In the genomic region with DNA sequence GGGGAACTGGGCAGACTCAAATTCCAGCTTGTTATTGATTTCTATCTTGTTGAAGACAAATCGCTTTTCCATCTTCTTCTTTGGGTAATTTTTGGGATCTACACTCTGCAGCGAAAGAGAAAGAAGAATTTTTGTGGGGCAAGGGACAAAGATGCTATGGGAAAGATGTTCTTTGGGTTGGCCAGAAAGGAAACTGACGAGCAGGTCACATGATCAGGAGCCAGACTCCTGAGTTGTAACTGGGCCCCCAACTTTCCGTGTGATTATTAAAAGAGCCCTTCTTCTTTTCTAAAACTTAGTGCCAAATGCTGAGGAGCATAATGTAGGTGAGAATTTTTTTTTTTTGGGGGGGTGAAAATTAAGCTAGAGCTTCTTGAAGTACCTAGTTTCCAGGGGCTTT, we compare ENCODE assay signal across 15 cellular contexts.
DNase-seq lines count a peak whose midpoint lies in the region; ATAC-seq and TF ChIP-seq lines count a peak whose summit lies in the region.
"Had no signal": no experiment of that assay in that cellular context is flagged by ENCODE, and none has a peak within 500 bp of the region (broad histone marks: within the 10 kb centered on the region; RNA-seq: fewer than 3 reads in every experiment).

No MANE protein-coding gene starts in this region.

- no peak for ATAC-seq in GM21447 (IDR thresholded peaks at IDR 0.05; ENCODE audit: unreplicated experiment)
- ATAC-seq: GM23338, HepG2 had no signal

- peaks cover 67% of the 10 kb centered on the region for H3K4me1 Mint-ChIP-seq in dendritic cell treated with granulocyte-macrophage colony-stimulating factor and Interleukin-4, amounts not matched to agents 40 ng/mL and 50 ng/mL, for 4 days (ENCODE audit: low read depth)
- H3K4me1 Mint-ChIP-seq: GM23338 had no signal

- H3K4me2 ChIP-seq in BLaER1 = peak overlapping the region; percentile 87
- H3K4me2 ChIP-seq: GM23338 had no signal

- H3K9me3 ChIP-seq in BLaER1 (peaks cover 61% of the 10 kb centered on the region), neutrophil (no peaks in the 10 kb centered on the region)
- H3K9me3 ChIP-seq: Caco-2 had no signal

- peaks cover 80% of the 10 kb centered on the region for H3K4me1 ChIP-seq in BLaER1
- peaks cover 45 to 48% of the 10 kb centered on the region in 2 experiments for H3K4me1 ChIP-seq in neutrophil (ENCODE audit: control insufficient read depth in 1 of 2, insufficient read depth in 1 of 2, low read depth in 1 of 2, low read length in 1 of 2)

- H3K27ac ChIP-seq in BLaER1 (peak overlapping the region; percentile 99), neutrophil (peak overlapping the region; percentile 53)
- H3K27ac ChIP-seq: C4-2B had no signal

- H3K27ac Mint-ChIP-seq in dendritic cell treated with granulocyte-macrophage colony-stimulating factor and Interleukin-4, amounts not matched to agents 40 ng/mL and 50 ng/mL, for 4 days = peak overlapping the region; percentile 45
- H3K27ac Mint-ChIP-seq: B cell; CD4-positive, alpha-beta T cell; GM23338; IgD-negative memory B cell had no signal

- no peaks in the 10 kb centered on the region for H3K9me3 Mint-ChIP-seq in dendritic cell treated with granulocyte-macrophage colony-stimulating factor and Interleukin-4, amounts not matched to agents 40 ng/mL and 50 ng/mL, for 4 days
- H3K9me3 Mint-ChIP-seq: CD4-positive, alpha-beta T cell had no signal

- DNase-seq in ELR (ENCODE audit: low read depth) (peak; percentile 51), NCI-H1105 (lab: John Stamatoyannopoulos, UW) (no peak)
- DNase-seq: Caco-2; CD4-positive, alpha-beta T cell; GDM1; HCEC 1CT had no signal

- no peak overlapping the region; the same call in 1 of the 2 replicates for H3K9ac ChIP-seq in BLaER1

- TF ChIP-seq CTCF in neutrophil (IDR thresholded peaks at IDR 0.05) = no peak

- H3K36me3 ChIP-seq in BLaER1 (peaks cover 49% of the 10 kb centered on the region), neutrophil (peaks cover 64% of the 10 kb centered on the region)

- H3K27me3 ChIP-seq in BLaER1 = no peaks in the 10 kb centered on the region
- no peaks in the 10 kb centered on the region for H3K27me3 ChIP-seq in neutrophil

- H3K4me3 ChIP-seq in BLaER1 (peak overlapping the region; percentile 43), neutrophil (ENCODE audit: low read depth in 1 of 2, low read length in 1 of 2) (no peak overlapping the region)
- H3K4me3 ChIP-seq: GM23338 had no signal

- peaks cover 3% of the 10 kb centered on the region for H3K27me3 Mint-ChIP-seq in dendritic cell treated with granulocyte-macrophage colony-stimulating factor and Interleukin-4, amounts not matched to agents 40 ng/mL and 50 ng/mL, for 4 days
- H3K27me3 Mint-ChIP-seq: CD4-positive, alpha-beta T cell had no signal

- H3K4me3 Mint-ChIP-seq in dendritic cell treated with granulocyte-macrophage colony-stimulating factor and Interleukin-4, amounts not matched to agents 40 ng/mL and 50 ng/mL, for 4 days = no peak overlapping the region
- H3K4me3 Mint-ChIP-seq: B cell; CD4-positive, alpha-beta T cell; GM23338; IgD-negative memory B cell had no signal

- H3K36me3 Mint-ChIP-seq in dendritic cell treated with granulocyte-macrophage colony-stimulating factor and Interleukin-4, amounts not matched to agents 40 ng/mL and 50 ng/mL, for 4 days (ENCODE audit: low read depth) = no peaks in the 10 kb centered on the region
- H3K36me3 Mint-ChIP-seq: IgD-negative memory B cell had no signal

- intact Hi-C loops in dendritic cell treated with granulocyte-macrophage colony-stimulating factor and Interleukin-4, amounts not matched to agents 40 ng/mL and 50 ng/mL, for 4 days (cut with micrococcal nuclease) = no loop called here

- no peaks in the 10 kb centered on the region for H4K20me1 ChIP-seq in BLaER1
